ENCODE assay signal across 25 cellular contexts in the genomic region with DNA sequence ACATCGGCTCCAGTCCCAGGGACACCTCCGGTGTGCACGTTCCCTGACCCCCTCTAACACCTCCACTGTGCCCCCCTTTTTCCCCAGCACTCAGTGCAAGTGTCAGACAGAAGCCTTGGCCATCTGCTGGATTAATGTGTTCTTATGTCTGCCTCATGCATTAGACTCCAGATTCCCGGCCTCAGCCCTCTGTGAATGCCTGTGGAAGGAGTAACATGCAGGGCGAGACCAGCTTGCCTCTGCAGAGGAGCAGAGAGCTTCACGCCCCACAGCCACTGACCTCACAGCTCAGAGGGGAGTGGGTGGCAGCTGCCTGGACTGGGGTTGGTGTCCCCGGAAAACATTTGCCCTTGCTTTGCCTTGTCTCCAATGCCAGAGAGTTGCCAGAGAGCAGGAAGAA.
DNase-seq lines count a peak whose midpoint lies in the region; ATAC-seq, FAIRE-seq and TF ChIP-seq lines count a peak whose summit lies in the region.
"Had no signal": no experiment of that assay in that cellular context is flagged by ENCODE, and none has a peak within 500 bp of the region (broad histone marks: within the 10 kb centered on the region; RNA-seq: fewer than 3 reads in every experiment).

No MANE protein-coding gene starts in this region.

- peak overlapping the region; percentile 8 for H3K4me2 ChIP-seq in osteoblast (ENCODE audit: insufficient read depth, low read length)
- H3K4me2 ChIP-seq: BLaER1, PC-9 had no signal

- H3K9me3 ChIP-seq in MG63: no peaks in the 10 kb centered on the region
- H3K9me3 ChIP-seq in kidney (ENCODE audit: control insufficient read depth in 1 of 2, low read length in 2 of 2): no peaks in the 10 kb centered on the region
- H3K9me3 ChIP-seq in osteoblast (ENCODE audit: low read depth, low read length): no peaks in the 10 kb centered on the region

- TF ChIP-seq CTCF in kidney (IDR thresholded peaks at IDR 0.05; ENCODE audit: borderline replicate concordance, extremely low read depth, insufficient read depth) (no peak), osteoblast (IDR thresholded peaks at IDR 0.05; ENCODE audit: extremely low read depth, low read depth, low read length) (no peak)

- H3K4me1 ChIP-seq in kidney (ENCODE audit: control insufficient read depth in 1 of 2, insufficient read depth in 1 of 2, low read depth in 1 of 2, low read length in 2 of 2): peaks cover 0 to 2% of the 10 kb centered on the region in 2 donors
- H3K4me1 ChIP-seq in osteoblast (ENCODE audit: insufficient read depth, low read length): peaks cover 39% of the 10 kb centered on the region

- H3K36me3 ChIP-seq in MG63: no peaks in the 10 kb centered on the region
- no peaks in the 10 kb centered on the region for H3K36me3 ChIP-seq in kidney (ENCODE audit: control insufficient read depth in 1 of 2, insufficient read depth in 2 of 2, low read length in 2 of 2)
- H3K36me3 ChIP-seq in osteoblast (ENCODE audit: insufficient read depth, low read length): no peaks in the 10 kb centered on the region
- H3K36me3 ChIP-seq: BLaER1 had no signal

- H3K27me3 ChIP-seq in MG63 (no peaks in the 10 kb centered on the region), osteoblast (ENCODE audit: insufficient read depth, low read length) (no peaks in the 10 kb centered on the region)
- H3K27me3 ChIP-seq: BLaER1 had no signal

- no peaks in the 10 kb centered on the region for H4K20me1 ChIP-seq in osteoblast (ENCODE audit: insufficient read depth, low read length)
- H4K20me1 ChIP-seq: BLaER1 had no signal

- intact Hi-C loops in kidney (cut with DNase I): no loop called here

- DNase-seq in AG20443 (ENCODE audit: low spot score): peak; percentile 43
- peak; percentile 37 for DNase-seq in MG63
- peak; percentile 59 for DNase-seq in kidney
- DNase-seq in osteoblast (ENCODE audit: insufficient read length, low spot score, missing footprints): peak; percentile 78
- no peak for DNase-seq in H54 (ENCODE audit: insufficient read length, low spot score)
- no peak for DNase-seq in NCI-H1417 (lab: John Stamatoyannopoulos, UW)
- DNase-seq: CD4-positive, alpha-beta memory T cell; DMS53; HCEC 1CT; KG1; NCI-H1417 treated with DMSO at 0.1 percent for 48 hours; NCI-H2029; NCI-H2171; NCI-H526; PC-9; SIG-M5 had no signal

- H3K79me2 ChIP-seq in osteoblast (ENCODE audit: insufficient read depth, low read length): no peaks in the 10 kb centered on the region

- no peak for ATAC-seq in GM19395 (IDR thresholded peaks at IDR 0.05; ENCODE audit: unreplicated experiment)
- ATAC-seq in HG02870 (IDR thresholded peaks at IDR 0.05; ENCODE audit: unreplicated experiment): no peak
- ATAC-seq: HepG2, SK-N-SH treated with all-trans-retinoic acid at 6 μM for 48 hours had no signal

- TF ChIP-seq POLR2A in H54 (IDR thresholded peaks at IDR 0.05; ENCODE audit: low read depth, low read length): no peak

- FAIRE-seq in kidney (lab: Jason Lieb, UNC) (no peak), H54 (lab: Jason Lieb, UNC) (no peak)
- FAIRE-seq: A204.1, GM12892, GM18507, HepG2 had no signal

- H3K27ac ChIP-seq in kidney (ENCODE audit: low read depth in 2 of 2, low read length in 2 of 2): no peak overlapping the region
- H3K27ac ChIP-seq in osteoblast (ENCODE audit: low read depth, low read length): peak overlapping the region; percentile 65
- H3K27ac ChIP-seq: BLaER1, PC-9, RWPE1 had no signal

- H3K4me3 ChIP-seq in MG63 (no peak overlapping the region), kidney (ENCODE audit: low read length in 2 of 2) (no peak overlapping the region), osteoblast (ENCODE audit: insufficient read depth, low read length) (no peak overlapping the region)
- H3K4me3 ChIP-seq: BLaER1, PC-9 had no signal

- no peak overlapping the region for H3K9ac ChIP-seq in kidney (ENCODE audit: low read length in 2 of 2)
- H3K9ac ChIP-seq: BLaER1 had no signal

- H2AFZ ChIP-seq in osteoblast (ENCODE audit: low read length): peak overlapping the region; percentile 7
- H2AFZ ChIP-seq: PC-9 had no signal

Comparison
In these comparisons a context has a peak if more than half of its experiments do, and no peak if none do; other contexts are left out.
1. DNase-seq: peak in AG20443 (single experiment), MG63 (single experiment), kidney (single experiment) and osteoblast (single experiment); none in H54 (single experiment) and NCI-H1417 (0 of 3).